ENCODE assay signal across 9 cellular contexts in genomic region chr9:137305060-137305787, GRCh38. TPM values are rescaled to one million over a fixed set of nuclear protein-coding genes. Genes with fewer than 3 reads are reported as not detected.
DNase-seq lines count a peak whose midpoint lies in the region; ATAC-seq and TF ChIP-seq lines count a peak whose summit lies in the region.
"Had no signal": no experiment of that assay in that cellular context is flagged by ENCODE, and none has a peak within 500 bp of the region (broad histone marks: within the 10 kb centered on the region; RNA-seq: fewer than 3 reads in every experiment).

No MANE protein-coding gene starts in this region.

- peaks cover 46 to 52% of the 10 kb centered on the region in 2 donors for H3K4me1 ChIP-seq in duodenal mucosa (ENCODE audit: control insufficient read depth in 1 of 2, insufficient read depth in 2 of 2, low read length in 2 of 2)
- peaks cover 0 to 48% of the 10 kb centered on the region in 2 donors for H3K4me1 ChIP-seq in muscle layer of duodenum (ENCODE audit: control insufficient read depth in 1 of 2, insufficient read depth in 2 of 2, low read length in 2 of 2)
- H3K4me1 ChIP-seq in suprapubic skin = peaks cover 79% of the 10 kb centered on the region

- H3K36me3 Mint-ChIP-seq in activated CD4-positive, alpha-beta T cell treated with anti-CD3 and anti-CD28 coated beads for 36 hours (ENCODE audit: low read depth) = no peaks in the 10 kb centered on the region

- POLR2A ChIA-PET in activated CD4-positive, alpha-beta T cell treated with anti-CD3 and anti-CD28 coated beads for 36 hours (lab: Charles Lee) = no interaction called here

- CTCF ChIA-PET in activated CD4-positive, alpha-beta T cell treated with anti-CD3 and anti-CD28 coated beads for 36 hours (lab: Charles Lee) = interaction anchor here (0.5 kb wide), 1 partner anchor 230 kb away, joined by 4 read pairs; no protein-coding TSS in a partner anchor

- peak in 1 of 2 donors; percentile 6 for TF ChIP-seq CTCF in suprapubic skin (IDR thresholded peaks at IDR 0.05)

- H3K27ac ChIP-seq in duodenal mucosa (ENCODE audit: low read depth, low read length) (peak overlapping the region; percentile 85), muscle layer of duodenum (ENCODE audit: low read length) (peak overlapping the region; percentile 23), suprapubic skin (peak overlapping the region; percentile 86)

- peaks cover 3% of the 10 kb centered on the region for H3K27me3 Mint-ChIP-seq in activated CD4-positive, alpha-beta T cell treated with anti-CD3 and anti-CD28 coated beads for 36 hours

- H3K27ac Mint-ChIP-seq in activated CD4-positive, alpha-beta T cell treated with anti-CD3 and anti-CD28 coated beads for 36 hours = peak overlapping the region; percentile 51

- H3K9ac ChIP-seq in duodenal mucosa (ENCODE audit: low read depth in 1 of 2, low read length in 2 of 2) = peak overlapping the region; percentile 59 to 72

- intact Hi-C loops in activated CD4-positive, alpha-beta T cell treated with anti-CD3 and anti-CD28 coated beads for 36 hours (cut with DNase I, micrococcal nuclease) = no loop called here

- ATAC-seq in activated CD4-positive, alpha-beta T cell treated with anti-CD3 and anti-CD28 coated beads for 36 hours = peak; percentile 65

- H3K36me3 ChIP-seq in duodenal mucosa (ENCODE audit: control insufficient read depth in 1 of 2, insufficient read depth in 2 of 2, low read length in 2 of 2) (no peaks in the 10 kb centered on the region), muscle layer of duodenum (ENCODE audit: control insufficient read depth in 1 of 2, insufficient read depth in 2 of 2, low read length in 2 of 2) (no peaks in the 10 kb centered on the region), suprapubic skin (no peaks in the 10 kb centered on the region)

- H3K4me3 Mint-ChIP-seq in activated CD4-positive, alpha-beta T cell treated with anti-CD3 and anti-CD28 coated beads for 36 hours = no peak overlapping the region

- WGBS in suprapubic skin = 14% methylated on average over 22 of the region's 36 CpGs

- TF ChIP-seq EP300 in suprapubic skin (IDR thresholded peaks at IDR 0.05) = no peak

- H3K9me3 ChIP-seq in duodenal mucosa (ENCODE audit: control insufficient read depth in 1 of 2, low read length in 2 of 2) = no peaks in the 10 kb centered on the region
- no peaks in the 10 kb centered on the region for H3K9me3 ChIP-seq in muscle layer of duodenum (ENCODE audit: control insufficient read depth in 1 of 2, low read length in 2 of 2)
- H3K9me3 ChIP-seq in suprapubic skin = no peaks in the 10 kb centered on the region

- H3K27me3 ChIP-seq in duodenal mucosa (ENCODE audit: control insufficient read depth in 1 of 2, insufficient read depth in 2 of 2, low read length in 2 of 2) (no peaks in the 10 kb centered on the region), muscle layer of duodenum (ENCODE audit: low read depth, low read length) (peaks cover 5% of the 10 kb centered on the region), suprapubic skin (peaks cover 15% of the 10 kb centered on the region)

- DNase-seq in 8988T (peak; percentile 76), suprapubic skin (ENCODE audit: low spot score in 2 of 2) (peak; percentile 77 to 85), cerebellum (ENCODE audit: low spot score) (no peak), H4 (ENCODE audit: low spot score) (no peak)
- peak; percentile 15 for DNase-seq in Jurkat, Clone E6-1 (ENCODE audit: low read depth, low spot score)
- peak; percentile 86 for DNase-seq in activated CD4-positive, alpha-beta T cell treated with anti-CD3 and anti-CD28 coated beads for 36 hours

- peaks cover 13% of the 10 kb centered on the region for H3K4me1 Mint-ChIP-seq in activated CD4-positive, alpha-beta T cell treated with anti-CD3 and anti-CD28 coated beads for 36 hours

- no peaks in the 10 kb centered on the region for H3K9me3 Mint-ChIP-seq in activated CD4-positive, alpha-beta T cell treated with anti-CD3 and anti-CD28 coated beads for 36 hours (ENCODE audit: low read depth)

- H3K4me3 ChIP-seq in Jurkat, Clone E6-1 (ENCODE audit: low read length) = no peak overlapping the region
- H3K4me3 ChIP-seq in duodenal mucosa (ENCODE audit: low read depth in 1 of 2, low read length in 2 of 2) (peak overlapping the region; percentile 66 to 68), muscle layer of duodenum (ENCODE audit: low read depth in 1 of 2, low read length in 2 of 2) (peak overlapping the region in 1 of 2 donors; percentile 28), suprapubic skin (peak overlapping the region; percentile 30)

- no peak for TF ChIP-seq POLR2A in suprapubic skin (IDR thresholded peaks at IDR 0.05)

RNA-seq across cellular contexts. Expression of gene NRARP, which starts 3.2 kb away (rescaled TPM):
- 1.1 TPM for polyA plus RNA-seq in Jurkat, Clone E6-1 (2012; ENCODE audit: insufficient read depth, insufficient read length)
- 1 to 10 TPM; 2.1 TPM for total RNA-seq in activated CD4-positive, alpha-beta T cell treated with anti-CD3 and anti-CD28 coated beads for 36 hours
- total RNA-seq in suprapubic skin (10 to 100 TPM; 25.3 to 69.0 (median 65.5) TPM), cerebellum (4.4 TPM)
- total RNA-seq in H4 (2014; rRNA removed; shearing (Covaris generic)) = 0.37 TPM in 1 of 2 replicates, not detected in the other

RNA-seq across cellular contexts. Expression of gene TOR4A, which starts 27.7 kb away (rescaled TPM):
- not detected for polyA plus RNA-seq in Jurkat, Clone E6-1 (2012; ENCODE audit: insufficient read depth, insufficient read length)
- 1 to 10 TPM; 2.6 to 3.4 TPM for total RNA-seq in activated CD4-positive, alpha-beta T cell treated with anti-CD3 and anti-CD28 coated beads for 36 hours
- total RNA-seq in suprapubic skin (1 to 10 TPM; 3.5 to 9.2 (median 4.4) TPM), cerebellum (0.91 TPM)
- 0.37 and 1.3 TPM in 2 replicates for total RNA-seq in H4 (2014; rRNA removed; shearing (Covaris generic))

RNA-seq across cellular contexts. Expression of gene NELFB, which starts 50.1 kb away (rescaled TPM):
- polyA plus RNA-seq in Jurkat, Clone E6-1 (2012; ENCODE audit: insufficient read depth, insufficient read length) = 67.4 TPM
- 10 to 100 TPM; 41.4 to 54.1 TPM for total RNA-seq in activated CD4-positive, alpha-beta T cell treated with anti-CD3 and anti-CD28 coated beads for 36 hours
- 10 to 100 TPM; 45.0 to 54.2 (median 50.9) TPM for total RNA-seq in suprapubic skin
- 27.1 TPM for total RNA-seq in cerebellum
- 29.5 and 33.0 TPM in 2 replicates for total RNA-seq in H4 (2014; rRNA removed; shearing (Covaris generic))

RNA-seq across cellular contexts. Expression of gene STPG3, which starts 54.1 kb away (rescaled TPM):
- polyA plus RNA-seq in Jurkat, Clone E6-1 (2012; ENCODE audit: insufficient read depth, insufficient read length) = 3.5 TPM
- total RNA-seq in activated CD4-positive, alpha-beta T cell treated with anti-CD3 and anti-CD28 coated beads for 36 hours = not detected
- total RNA-seq in suprapubic skin (1 to 10 TPM in 1 of 4 donors, not detected in 3; 1.2 TPM), cerebellum (not detected)
- total RNA-seq in H4 (2014; rRNA removed; shearing (Covaris generic)) = not detected in 2 replicates
- total RNA-seq: urinary bladder had no signal
- polyA plus RNA-seq: urinary bladder had no signal

Comparison
In these comparisons a context has a peak if more than half of its experiments do, and no peak if none do; other contexts are left out.
1. DNase-seq: peak in 8988T (single experiment), Jurkat, Clone E6-1 (single experiment), activated CD4-positive, alpha-beta T cell treated with anti-CD3 and anti-CD28 coated beads for 36 hours (single experiment) and suprapubic skin (2 of 2); none in cerebellum (single experiment) and H4 (single experiment).
2. H3K27ac ChIP-seq: peak in every context shown above with its lines; median percentile 86 in suprapubic skin; 85 in duodenal mucosa; 23 in muscle layer of duodenum.